13 cellular contexts compared by ENCODE assay signal in the genomic region with DNA sequence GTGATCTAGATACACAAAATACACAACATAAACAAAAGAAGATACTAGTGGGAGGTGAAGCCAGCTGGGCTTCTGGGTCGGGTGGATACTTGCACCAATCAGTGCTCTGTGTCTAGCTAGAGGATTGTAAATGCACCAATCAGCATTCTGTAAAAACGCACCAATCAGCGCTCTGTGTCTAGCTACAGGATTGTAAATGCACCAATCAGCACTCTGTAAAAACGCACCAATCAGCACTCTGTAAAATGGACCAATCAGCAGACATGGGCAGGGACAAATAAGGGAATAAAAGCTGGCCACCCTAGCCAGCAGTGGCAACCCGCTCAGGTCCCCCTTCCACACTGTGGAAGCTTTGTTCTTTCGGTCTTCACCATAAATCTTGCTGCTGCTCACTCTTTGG. TPM values are rescaled to one million over a fixed set of nuclear protein-coding genes. Genes with fewer than 3 reads are reported as not detected.
"Had no signal": no experiment of that assay in that cellular context is flagged by ENCODE, and none has a peak within 500 bp of the region (broad histone marks: within the 10 kb centered on the region; RNA-seq: fewer than 3 reads in every experiment).

No MANE protein-coding gene starts in this region.

RNA-seq across cellular contexts. Expression of gene FAM83C, which starts 53.7 kb away (rescaled TPM):
- total RNA-seq: activated B cell treated with CpG ODN at 0.5 μM for 24 hours; activated CD4-positive, alpha-beta memory T cell treated with anti-CD3 and anti-CD28 coated beads for 36 hours; activated CD4-positive, alpha-beta memory T cell treated with anti-CD3 and anti-CD28 coated beads, Interleukin-2, amount 10 ng/mL, durations not matched to agents 7 days and 5 days; activated CD4-positive, alpha-beta T cell treated with anti-CD3 and anti-CD28 coated beads for 36 hours; activated CD4-positive, alpha-beta T cell treated with anti-CD3 and anti-CD28 coated beads, Interleukin-2, amount 10 ng/mL, durations not matched to agents 24 days and 14 days; activated CD4-positive, alpha-beta T cell treated with anti-CD3 and anti-CD28 coated beads, Interleukin-2, amount 10 ng/mL, durations not matched to agents 7 days and 5 days; activated CD8-positive, alpha-beta memory T cell treated with anti-CD3 and anti-CD28 coated beads for 36 hours; activated CD8-positive, alpha-beta memory T cell treated with anti-CD3 and anti-CD28 coated beads, Interleukin-2, amount 10 ng/mL, durations not matched to agents 7 days and 5 days; activated CD8-positive, alpha-beta T cell treated with anti-CD3 and anti-CD28 coated beads for 36 hours; activated CD8-positive, alpha-beta T cell treated with anti-CD3 and anti-CD28 coated beads, Interleukin-2, amount 10 ng/mL, durations not matched to agents 7 days and 5 days; T-helper 1 cell treated with Interleukin-12 subunit alpha and Interleukin-12 subunit beta and Interleukin-4 antibody, amounts not matched to agents 30 ng/mL and 1 ng/mL, for 36 hours; T-helper 17 cell; T-helper 2 cell treated with Interferon-gamma antibody and Interleukin-4, amounts not matched to agents 100 ng/mL and 5 ng/mL, for 36 hours had no signal
